ENCODE assay signal across 9 cellular contexts in the genomic region with DNA sequence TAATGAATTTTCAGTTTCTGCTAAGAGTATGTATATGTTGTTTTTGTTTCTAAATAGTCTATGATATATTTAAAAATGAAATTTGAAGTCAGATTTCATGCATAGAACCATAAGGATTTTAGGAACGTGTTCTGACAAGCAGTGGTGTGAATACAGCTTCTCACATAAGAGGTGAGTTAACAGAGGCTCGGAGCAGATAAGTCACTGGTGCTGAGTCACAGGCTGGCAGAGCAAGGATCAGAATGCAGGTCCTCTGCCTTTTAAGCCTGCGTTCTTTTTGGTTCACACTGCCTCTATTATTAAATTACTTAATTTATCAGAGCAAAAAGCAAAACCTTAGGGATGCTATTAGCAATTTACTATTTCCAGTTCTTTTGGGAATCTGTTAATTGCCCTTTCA.
DNase-seq lines count a peak whose midpoint lies in the region; ATAC-seq, FAIRE-seq and TF ChIP-seq lines count a peak whose summit lies in the region.
"Had no signal": no experiment of that assay in that cellular context is flagged by ENCODE, and none has a peak within 500 bp of the region (broad histone marks: within the 10 kb centered on the region; RNA-seq: fewer than 3 reads in every experiment).

No MANE protein-coding gene starts in this region.

- H3K79me2 ChIP-seq in MM.1S (ENCODE audit: low read length): no peaks in the 10 kb centered on the region

- no peaks in the 10 kb centered on the region for H3K9me2 ChIP-seq in MM.1S (replicated peaks; ENCODE audit: insufficient read depth, low read length)

- no peaks in the 10 kb centered on the region for H3K36me3 ChIP-seq in bronchial epithelial cell (ENCODE audit: control insufficient read depth, insufficient read depth, low read length)
- H3K36me3 ChIP-seq in MM.1S (replicated peaks; ENCODE audit: insufficient read depth, low read length): no peaks in the 10 kb centered on the region

- H2AFZ ChIP-seq in MM.1S (ENCODE audit: low read length): no peak overlapping the region

- no peaks in the 10 kb centered on the region for H3K4me1 ChIP-seq in MM.1S (ENCODE audit: low read length)

- H3K27me3 ChIP-seq in bronchial epithelial cell (ENCODE audit: control insufficient read depth, insufficient read depth, low read length) (no peaks in the 10 kb centered on the region), MM.1S (replicated peaks; ENCODE audit: insufficient read depth, low read length) (no peaks in the 10 kb centered on the region)

- H3K4me3 ChIP-seq in bronchial epithelial cell (ENCODE audit: low read depth, low read length) (no peak overlapping the region), MM.1S (ENCODE audit: low read length) (no peak overlapping the region)

- in situ Hi-C loops in Caki2 (cut with HindIII; ENCODE audit: low pct_unique_long_range_greater_than_20kb, low sequenced_read_pairs): no loop called here

- no peaks in the 10 kb centered on the region for H3K9me3 ChIP-seq in MM.1S (replicated peaks; ENCODE audit: insufficient read depth, low read length)

- DNase-seq in Caki2 (ENCODE audit: low read depth): peak; percentile 40
- DNase-seq in NCI-H1436 (lab: John Stamatoyannopoulos, UW): peak; percentile 32
- peak; percentile 95 for DNase-seq in bronchial epithelial cell (ENCODE audit: low read depth)
- DNase-seq in kidney tubule cell (ENCODE audit: low spot score): peak; percentile 89
- DNase-seq in MM.1S: no peak
- DNase-seq in NCI-H1048 (lab: John Stamatoyannopoulos, UW): no peak
- DNase-seq: activated gamma-delta T cell had no signal

- FAIRE-seq in bronchial epithelial cell (lab: Jason Lieb, UNC): no peak

- TF ChIP-seq CTCF in bronchial epithelial cell (IDR thresholded peaks at IDR 0.05; ENCODE audit: insufficient read depth, low read length, severe bottlenecking): no peak
- TF ChIP-seq CTCF in MM.1S (IDR thresholded peaks at IDR 0.05; ENCODE audit: low read length): no peak

- no peak overlapping the region for H3K9ac ChIP-seq in MM.1S (ENCODE audit: low read length)

- H3F3A ChIP-seq in MM.1S (ENCODE audit: insufficient read depth, low read length): no peaks in the 10 kb centered on the region

- H3K4me2 ChIP-seq in MM.1S (ENCODE audit: low read depth, low read length): no peak overlapping the region

- no peak overlapping the region for H3K27ac ChIP-seq in MM.1S (ENCODE audit: low read length)

- H4K20me1 ChIP-seq in MM.1S (ENCODE audit: insufficient read depth, low read length): no peaks in the 10 kb centered on the region

- ATAC-seq in HG03342 (IDR thresholded peaks at IDR 0.05; ENCODE audit: unreplicated experiment) (no peak), GM21515 (IDR thresholded peaks at IDR 0.05; ENCODE audit: unreplicated experiment) (no peak)

Comparison
In these comparisons a context has a peak if more than half of its experiments do, and no peak if none do; other contexts are left out.
1. DNase-seq: peak in Caki2 (single experiment), NCI-H1436 (single experiment), bronchial epithelial cell (single experiment) and kidney tubule cell (single experiment); none in MM.1S (single experiment) and NCI-H1048 (single experiment).